Comparison of ENCODE assay signal across 8 cellular contexts in genomic region chr11:64358536-64358906, GRCh38. TPM values are rescaled to one million over a fixed set of nuclear protein-coding genes. Genes with fewer than 3 reads are reported as not detected.
DNase-seq lines count a peak whose midpoint lies in the region; ATAC-seq and TF ChIP-seq lines count a peak whose summit lies in the region.

No MANE protein-coding gene starts in this region.

- peaks cover 41% of the 10 kb centered on the region for H3K4me1 Mint-ChIP-seq in activated CD8-positive, alpha-beta memory T cell treated with anti-CD3 and anti-CD28 coated beads, Interleukin-2, amount 10 ng/mL, durations not matched to agents 7 days and 5 days

- H3K4me3 ChIP-seq in brain microvascular endothelial cell (ENCODE audit: low read depth, low read length) (peak overlapping the region; percentile 48), lower lobe of right lung (peak overlapping the region; percentile 91), transverse colon (peak overlapping the region; percentile 34 to 76 (median 66))

- H3K27me3 ChIP-seq in brain microvascular endothelial cell (replicated peaks) (no peaks in the 10 kb centered on the region), lower lobe of right lung (ENCODE audit: low read depth) (no peaks in the 10 kb centered on the region), transverse colon (no peaks in the 10 kb centered on the region)

- in situ Hi-C loops in brain microvascular endothelial cell (cut with HindIII; ENCODE audit: low pct_ligation_motif_present, low sequenced_read_pairs) = no loop called here
- in situ Hi-C loops in transverse colon (cut with MboI; ENCODE audit: low pct_ligation_motif_present in 1 of 4, low pct_unique_long_range_greater_than_20kb in 1 of 4, low sequenced_read_pairs in 3 of 4) = no loop called here

- WGBS in transverse colon (ENCODE audit: low coverage in 1 of 2), 2 donors = 13% methylated on average over 5 of the region's 7 CpGs; no CpG with 5 or more reads in 1 of the 2 donors

- TF ChIP-seq EP300 in transverse colon (IDR thresholded peaks at IDR 0.05; ENCODE audit: low read depth) = no peak

- no peaks in the 10 kb centered on the region for H3K27me3 Mint-ChIP-seq in activated CD8-positive, alpha-beta memory T cell treated with anti-CD3 and anti-CD28 coated beads, Interleukin-2, amount 10 ng/mL, durations not matched to agents 7 days and 5 days

- H3K36me3 Mint-ChIP-seq in activated CD8-positive, alpha-beta memory T cell treated with anti-CD3 and anti-CD28 coated beads, Interleukin-2, amount 10 ng/mL, durations not matched to agents 7 days and 5 days = peaks cover 17% of the 10 kb centered on the region

- ATAC-seq in activated CD8-positive, alpha-beta memory T cell treated with anti-CD3 and anti-CD28 coated beads, Interleukin-2, amount 10 ng/mL, durations not matched to agents 7 days and 5 days = no peak
- peak; percentile 0 to 10 for ATAC-seq in lower lobe of right lung
- no peak for ATAC-seq in HG03565 (IDR thresholded peaks at IDR 0.05; ENCODE audit: unreplicated experiment)

- CTCF ChIA-PET in activated CD8-positive, alpha-beta memory T cell treated with anti-CD3 and anti-CD28 coated beads, Interleukin-2, amount 10 ng/mL, durations not matched to agents 7 days and 5 days (lab: Charles Lee) = interaction anchor here (0.6 to 3.1 kb wide), 8 partner anchors 16 to 90 kb away, joined by 3 to 26 read pairs (median 4); no protein-coding TSS in a partner anchor

- no peak for DNase-seq in activated CD8-positive, alpha-beta memory T cell treated with anti-CD3 and anti-CD28 coated beads, Interleukin-2, amount 10 ng/mL, durations not matched to agents 7 days and 5 days
- DNase-seq in activated CD8-positive, alpha-beta memory T cell treated with anti-CD3 and anti-CD28 coated beads, Interleukin-2, amount 50 U/mL, for 48 hours = no peak
- DNase-seq in brain microvascular endothelial cell (no peak), lower lobe of right lung (no peak), transverse colon (no peak), COLO668 (lab: John Stamatoyannopoulos, UW; ENCODE audit: unreplicated experiment) (no peak), DMS79 treated with DMSO at 0.1 percent for 48 hours (lab: John Stamatoyannopoulos, UW) (no peak)

- H3K27ac Mint-ChIP-seq in activated CD8-positive, alpha-beta memory T cell treated with anti-CD3 and anti-CD28 coated beads, Interleukin-2, amount 10 ng/mL, durations not matched to agents 7 days and 5 days = peak overlapping the region; percentile 81

- no peak for TF ChIP-seq CTCF in brain microvascular endothelial cell (IDR thresholded peaks at IDR 0.05; ENCODE audit: low read depth, low read length, missing control alignments)
- TF ChIP-seq CTCF in lower lobe of right lung (IDR thresholded peaks at IDR 0.05) = no peak
- peak in 1 of 5 experiments; percentile 10 for TF ChIP-seq CTCF in transverse colon (IDR thresholded peaks at IDR 0.05)

- intact Hi-C loops in lower lobe of right lung (cut with DNase I) = no loop called here
- intact Hi-C loops in transverse colon (cut with DNase I; ENCODE audit: low total_unique reads) = no loop called here

- no peak for TF ChIP-seq POLR2A in transverse colon (IDR thresholded peaks at IDR 0.05)

- H3K4me3 Mint-ChIP-seq in activated CD8-positive, alpha-beta memory T cell treated with anti-CD3 and anti-CD28 coated beads, Interleukin-2, amount 10 ng/mL, durations not matched to agents 7 days and 5 days = peak overlapping the region; percentile 45

- H3K27ac ChIP-seq in brain microvascular endothelial cell (peak overlapping the region; percentile 20), lower lobe of right lung (peak overlapping the region; percentile 90), transverse colon (peak overlapping the region; percentile 82 to 92 (median 88))

- H3K9me3 ChIP-seq in lower lobe of right lung (no peaks in the 10 kb centered on the region), transverse colon (no peaks in the 10 kb centered on the region)

- peaks cover 43% of the 10 kb centered on the region for H3K4me1 ChIP-seq in lower lobe of right lung
- H3K4me1 ChIP-seq in transverse colon = peaks cover 21 to 41% (median 36%) of the 10 kb centered on the region in 4 donors

- no peaks in the 10 kb centered on the region for H3K9me3 Mint-ChIP-seq in activated CD8-positive, alpha-beta memory T cell treated with anti-CD3 and anti-CD28 coated beads, Interleukin-2, amount 10 ng/mL, durations not matched to agents 7 days and 5 days (ENCODE audit: low read depth)

- H3K36me3 ChIP-seq in brain microvascular endothelial cell (replicated peaks) = peaks cover 12% of the 10 kb centered on the region
- peaks cover 35% of the 10 kb centered on the region for H3K36me3 ChIP-seq in lower lobe of right lung
- H3K36me3 ChIP-seq in transverse colon = peaks cover 0 to 11% (median 2%) of the 10 kb centered on the region in 4 donors

RNA-seq across cellular contexts. Expression of gene RPS6KA4, which starts 0.4 kb away (rescaled TPM):
- 10 to 100 TPM; 31.1 to 41.9 TPM for total RNA-seq in activated CD8-positive, alpha-beta memory T cell treated with anti-CD3 and anti-CD28 coated beads, Interleukin-2, amount 10 ng/mL, durations not matched to agents 7 days and 5 days
- 36.1 TPM for total RNA-seq in lower lobe of right lung
- 10 to 100 TPM; 14.5 to 86.0 (median 34.5) TPM for total RNA-seq in transverse colon

RNA-seq across cellular contexts. Expression of gene CCDC88B, which starts 18.5 kb away (rescaled TPM):
- total RNA-seq in activated CD8-positive, alpha-beta memory T cell treated with anti-CD3 and anti-CD28 coated beads, Interleukin-2, amount 10 ng/mL, durations not matched to agents 7 days and 5 days = 100 to 1,000 TPM; 152 to 164 TPM
- total RNA-seq in lower lobe of right lung (40.0 TPM), transverse colon (100 to 1,000 TPM in 1 of 4 donors, 10 to 100 TPM in 3; 24.8 to 203 (median 47.1) TPM)

RNA-seq across cellular contexts. Expression of gene PRDX5, which starts 40.6 kb away (rescaled TPM):
- 100 to 1,000 TPM; 125 to 163 TPM for total RNA-seq in activated CD8-positive, alpha-beta memory T cell treated with anti-CD3 and anti-CD28 coated beads, Interleukin-2, amount 10 ng/mL, durations not matched to agents 7 days and 5 days
- total RNA-seq in lower lobe of right lung = 203 TPM
- 100 to 1,000 TPM; 152 to 381 (median 265) TPM for total RNA-seq in transverse colon

RNA-seq across cellular contexts. Expression of gene TRMT112, which starts 41.2 kb away (rescaled TPM):
- total RNA-seq in activated CD8-positive, alpha-beta memory T cell treated with anti-CD3 and anti-CD28 coated beads, Interleukin-2, amount 10 ng/mL, durations not matched to agents 7 days and 5 days = 100 to 1,000 TPM; 134 to 153 TPM
- 178 TPM for total RNA-seq in lower lobe of right lung
- total RNA-seq in transverse colon = 10 to 100 TPM; 59.1 to 99.9 (median 82.7) TPM

RNA-seq across cellular contexts. Expression of gene ESRRA, which starts 53.2 kb away (rescaled TPM):
- 10 to 100 TPM; 46.6 to 54.0 TPM for total RNA-seq in activated CD8-positive, alpha-beta memory T cell treated with anti-CD3 and anti-CD28 coated beads, Interleukin-2, amount 10 ng/mL, durations not matched to agents 7 days and 5 days
- 47.9 TPM for total RNA-seq in lower lobe of right lung
- 100 to 1,000 TPM; 142 to 272 (median 221) TPM for total RNA-seq in transverse colon

Comparison
In these comparisons a context has a peak if more than half of its experiments do, and no peak if none do; other contexts are left out.
1. ATAC-seq: peak in lower lobe of right lung (2 of 2); none in activated CD8-positive, alpha-beta memory T cell treated with anti-CD3 and anti-CD28 coated beads, Interleukin-2, amount 10 ng/mL, durations not matched to agents 7 days and 5 days (single experiment) and HG03565 (single experiment).
2. H3K27ac ChIP-seq: peak in every context shown above with its lines; median percentile 90 in lower lobe of right lung; 88 in transverse colon; 20 in brain microvascular endothelial cell.
3. Peak in every context shown above with its lines, with median percentiles within 50 percentile points of each other: H3K4me3 ChIP-seq.